In the genomic region with DNA sequence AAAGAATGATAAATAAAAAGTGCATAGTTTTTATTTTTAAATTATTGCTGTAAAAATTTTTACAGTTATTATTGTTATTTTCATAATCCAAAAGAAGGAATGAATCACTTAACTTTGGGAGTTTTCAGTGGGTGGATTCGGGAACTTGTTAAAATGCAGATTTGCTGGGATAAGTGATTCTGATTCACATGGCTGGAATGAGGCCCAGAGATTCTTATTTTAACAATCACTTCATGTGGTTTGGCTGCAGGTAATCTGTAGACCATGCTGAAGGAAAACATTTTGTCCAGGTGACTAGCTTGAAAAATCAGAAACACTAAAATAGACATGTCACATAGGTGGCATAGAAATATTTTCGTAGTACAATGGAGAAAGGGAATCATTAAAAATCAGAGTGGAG, we compare ENCODE assay signal across 15 cellular contexts. TPM values are rescaled to one million over a fixed set of nuclear protein-coding genes. Genes with fewer than 3 reads are reported as not detected.
DNase-seq lines count a peak whose midpoint lies in the region; ATAC-seq, FAIRE-seq and TF ChIP-seq lines count a peak whose summit lies in the region.
"Had no signal": no experiment of that assay in that cellular context is flagged by ENCODE, and none has a peak within 500 bp of the region (broad histone marks: within the 10 kb centered on the region; RNA-seq: fewer than 3 reads in every experiment).

No MANE protein-coding gene starts in this region.

- H3K9me3 ChIP-seq in astrocyte (ENCODE audit: insufficient read depth, low read depth, low read length) (peaks cover 7% of the 10 kb centered on the region), transverse colon (peaks cover 4 to 9% of the 10 kb centered on the region in 2 donors), left ventricle myocardium inferior (replicated peaks) (peaks cover 12% of the 10 kb centered on the region)

- no peaks in the 10 kb centered on the region for H3K27me3 ChIP-seq in astrocyte (ENCODE audit: insufficient read depth, low read length)
- H3K27me3 ChIP-seq in transverse colon, result no peaks in the 10 kb centered on the region
- no peaks in the 10 kb centered on the region for H3K27me3 ChIP-seq in left ventricle myocardium inferior (ENCODE audit: low read depth)

- TF ChIP-seq CTCF in astrocyte (IDR thresholded peaks at IDR 0.05; ENCODE audit: insufficient read depth, low read depth, low read length) (no peak), WTC11 (IDR thresholded peaks at IDR 0.05) (no peak), transverse colon (IDR thresholded peaks at IDR 0.05) (no peak), left ventricle myocardium inferior (IDR thresholded peaks at IDR 0.05; ENCODE audit: borderline replicate concordance) (no peak)

- no peaks in the 10 kb centered on the region for H3K27me3 Mint-ChIP-seq in astrocyte (ENCODE audit: low read depth, unreplicated experiment)
- H3K27me3 Mint-ChIP-seq in WTC11 (ENCODE audit: low read depth), result no peaks in the 10 kb centered on the region
- H3K27me3 Mint-ChIP-seq: central memory CD8-positive, alpha-beta T cell; stimulated activated naive CD8-positive, alpha-beta T cell treated with anti-CD3 and anti-CD28 coated beads, Interleukin-15, Interleukin-2, amounts not matched to agents 100 ng/mL and 50 ng/mL, for 24 hours had no signal

- peaks cover 9% of the 10 kb centered on the region for H3K9me3 Mint-ChIP-seq in astrocyte (ENCODE audit: unreplicated experiment)
- peaks cover 34% of the 10 kb centered on the region for H3K9me3 Mint-ChIP-seq in WTC11
- H3K9me3 Mint-ChIP-seq: central memory CD8-positive, alpha-beta T cell; stimulated activated naive CD8-positive, alpha-beta T cell treated with anti-CD3 and anti-CD28 coated beads, Interleukin-15, Interleukin-2, amounts not matched to agents 100 ng/mL and 50 ng/mL, for 24 hours had no signal

- no peak overlapping the region for H3K4me3 ChIP-seq in astrocyte (ENCODE audit: insufficient read depth, low read depth, low read length)
- H3K4me3 ChIP-seq in transverse colon, result no peak overlapping the region
- no peak overlapping the region for H3K4me3 ChIP-seq in left ventricle myocardium inferior
- H3K4me3 ChIP-seq: lower lobe of right lung had no signal

- no peak for FAIRE-seq in astrocyte (lab: Jason Lieb, UNC)
- FAIRE-seq: A204.1 had no signal

- H3K27ac Mint-ChIP-seq in astrocyte (ENCODE audit: unreplicated experiment) (no peak overlapping the region), WTC11 (no peak overlapping the region)
- H3K27ac Mint-ChIP-seq: activated naive CD4-positive, alpha-beta T cell treated with anti-CD3 and anti-CD28 coated beads for 36 hours; stimulated activated naive CD8-positive, alpha-beta T cell treated with anti-CD3 and anti-CD28 coated beads, Interleukin-15, Interleukin-2, amounts not matched to agents 100 ng/mL and 50 ng/mL, for 24 hours had no signal

- POLR2A ChIA-PET in WTC11 (lab: Charles Lee), result no interaction called here

- TF ChIP-seq POLR2A in transverse colon (IDR thresholded peaks at IDR 0.05), result no peak

- H3K4me1 Mint-ChIP-seq in astrocyte (ENCODE audit: low read depth, unreplicated experiment), result peaks cover 6% of the 10 kb centered on the region
- H3K4me1 Mint-ChIP-seq in WTC11, result peaks cover 3% of the 10 kb centered on the region
- H3K4me1 Mint-ChIP-seq: central memory CD8-positive, alpha-beta T cell; neural crest cell had no signal

- H3K9ac ChIP-seq in astrocyte (ENCODE audit: low read length), result no peak overlapping the region

- no peak overlapping the region for H3K4me2 ChIP-seq in astrocyte (ENCODE audit: low read length)

- DNase-seq in A172 (ENCODE audit: low spot score) (peak; percentile 58), HPDE6-E6E7 (ENCODE audit: extremely low spot score) (peak; percentile 25), astrocyte (ENCODE audit: low read depth) (peak; percentile 89), iris pigment epithelial cell (ENCODE audit: low read depth) (peak; percentile 57), WTC11 (ENCODE audit: low spot score) (no peak), transverse colon (no peak), left ventricle myocardium inferior (no peak)
- DNase-seq: activated naive CD4-positive, alpha-beta T cell treated with anti-CD3 and anti-CD28 coated beads for 36 hours; lower lobe of right lung; NCI-H82 had no signal

- no peaks in the 10 kb centered on the region for H4K20me1 ChIP-seq in astrocyte (ENCODE audit: insufficient read depth, low read length)

- H3K36me3 ChIP-seq in astrocyte (ENCODE audit: insufficient read depth, low read length), result peaks cover 3% of the 10 kb centered on the region
- H3K36me3 ChIP-seq in transverse colon, result peaks cover 0 to 25% (median 9%) of the 10 kb centered on the region in 4 donors
- peaks cover 42% of the 10 kb centered on the region for H3K36me3 ChIP-seq in left ventricle myocardium inferior

- in situ Hi-C loops in transverse colon (cut with MboI; ENCODE audit: low pct_ligation_motif_present in 1 of 4, low pct_unique_long_range_greater_than_20kb in 1 of 4, low sequenced_read_pairs in 3 of 4), result no loop called here

- ATAC-seq in WTC11 (no peak), GM18861 (IDR thresholded peaks at IDR 0.05; ENCODE audit: unreplicated experiment) (no peak)
- ATAC-seq: lower lobe of right lung had no signal

- intact Hi-C loops in transverse colon (cut with DNase I; ENCODE audit: low total_unique reads) (no loop called here), left ventricle myocardium inferior (cut with micrococcal nuclease) (no loop called here)

- CTCF ChIA-PET in WTC11 (lab: Charles Lee), result no interaction called here

- H3K4me1 ChIP-seq in astrocyte (ENCODE audit: insufficient read depth, low read length) (no peaks in the 10 kb centered on the region), transverse colon (no peaks in the 10 kb centered on the region), left ventricle myocardium inferior (no peaks in the 10 kb centered on the region)
- H3K4me1 ChIP-seq: lower lobe of right lung had no signal

- H3K79me2 ChIP-seq in astrocyte (ENCODE audit: insufficient read depth, low read length), result no peaks in the 10 kb centered on the region

- H2AFZ ChIP-seq in astrocyte (ENCODE audit: low read depth, low read length), result no peak overlapping the region

- H3K36me3 Mint-ChIP-seq in astrocyte (ENCODE audit: low read depth, unreplicated experiment) (peaks cover 24% of the 10 kb centered on the region), WTC11 (peaks cover 44% of the 10 kb centered on the region)

- H3K4me3 Mint-ChIP-seq in astrocyte (ENCODE audit: unreplicated experiment) (no peak overlapping the region), WTC11 (no peak overlapping the region)
- H3K4me3 Mint-ChIP-seq: activated naive CD4-positive, alpha-beta T cell treated with anti-CD3 and anti-CD28 coated beads for 36 hours; central memory CD8-positive, alpha-beta T cell; neural crest cell; stimulated activated naive CD8-positive, alpha-beta T cell treated with anti-CD3 and anti-CD28 coated beads, Interleukin-15, Interleukin-2, amounts not matched to agents 100 ng/mL and 50 ng/mL, for 24 hours had no signal

- H3K27ac ChIP-seq in astrocyte (ENCODE audit: low read depth, low read length), result no peak overlapping the region
- no peak overlapping the region for H3K27ac ChIP-seq in transverse colon
- H3K27ac ChIP-seq in left ventricle myocardium inferior (replicated peaks), result no peak overlapping the region
- H3K27ac ChIP-seq: lower lobe of right lung had no signal

- 70 to 90% methylated on average over 2 of the region's 2 CpGs for WGBS in transverse colon (ENCODE audit: low coverage in 1 of 2), 2 donors

- no peak for TF ChIP-seq EP300 in transverse colon (IDR thresholded peaks at IDR 0.05; ENCODE audit: low read depth)

TF ChIP-seq in WTC11, 78 proteins besides CTCF, POLR2A, EP300 and RAD21:
- TF ChIP-seq ZNF416 (CRISPR knock-in tag; IDR thresholded peaks at IDR 0.05), result no peak
- no peak for TF ChIP-seq TP53 (CRISPR knock-in tag; IDR thresholded peaks at IDR 0.05)

RNA-seq across cellular contexts. Expression of gene CROT, which starts 13.9 kb away (rescaled TPM):
- total RNA-seq in A172 (2014; rRNA removed; shearing (Covaris generic)), result 22.2 and 28.5 TPM in 2 replicates
- total RNA-seq in astrocyte (10.6 and 18.8 TPM in 2 replicates), WTC11 (2021) (4.0 to 6.9 TPM (median 5.5 TPM) in 3 replicates), transverse colon (10 to 100 TPM; 11.9 to 49.9 (median 27.6) TPM), left ventricle myocardium inferior (8.8 TPM)

Comparison
In these comparisons a context has a peak if more than half of its experiments do, and no peak if none do; other contexts are left out.
1. DNase-seq: peak in A172 (single experiment), HPDE6-E6E7 (single experiment), astrocyte (single experiment) and iris pigment epithelial cell (single experiment); none in WTC11 (single experiment), transverse colon (single experiment) and left ventricle myocardium inferior (single experiment).